ENCODE assay signal across 9 cellular contexts in genomic region chr1:42956739-42957138, GRCh38. TPM values are rescaled to one million over a fixed set of nuclear protein-coding genes. Genes with fewer than 3 reads are reported as not detected.
A peak's percentile ranks its signal among the peaks of the same experiment; 100 is the strongest.
DNase-seq lines count a peak whose midpoint lies in the region; ATAC-seq and TF ChIP-seq lines count a peak whose summit lies in the region.
"Had no signal": no experiment of that assay in that cellular context is flagged by ENCODE, and none has a peak within 500 bp of the region (broad histone marks: within the 10 kb centered on the region; RNA-seq: fewer than 3 reads in every experiment).

No MANE protein-coding gene starts in this region.

- H3K27ac ChIP-seq in tibial nerve = peak overlapping the region; percentile 83 to 93 (median 92)

- CTCF ChIA-PET in activated naive CD4-positive, alpha-beta T cell treated with anti-CD3 and anti-CD28 coated beads, Interleukin-2, amount 10 ng/mL, durations not matched to agents 7 days and 5 days (lab: Charles Lee) = interaction anchor here (0.8 to 3.3 kb wide), 5 partner anchors 25 to 189 kb away, joined by 3 to 12 read pairs (median 3); partner anchors contain the start of gene C1orf50

- no peak for ATAC-seq in HG02973 (IDR thresholded peaks at IDR 0.05; ENCODE audit: unreplicated experiment)

- WGBS in tibial nerve, 2 donors = 82 to 88% methylated on average over 3 of the region's 3 CpGs

- DNase-seq in activated naive CD4-positive, alpha-beta T cell treated with anti-CD3 and anti-CD28 coated beads, Interleukin-2, amount 10 ng/mL, durations not matched to agents 7 days and 5 days = no peak
- no peak for DNase-seq in activated naive CD4-positive, alpha-beta T cell treated with Interleukin-2 at 50 U/mL for 16 hours
- no peak for DNase-seq in activated naive CD8-positive, alpha-beta T cell treated with anti-CD3 and anti-CD28 coated beads for 36 hours
- DNase-seq in kidney epithelial cell (ENCODE audit: low read depth) = no peak
- DNase-seq in tibial nerve (ENCODE audit: low spot score in 2 of 2) = no peak
- no peak for DNase-seq in medulla oblongata (ENCODE audit: extremely low spot score)
- DNase-seq in inferior parietal cortex (ENCODE audit: extremely low spot score) = no peak
- DNase-seq: DMS79 treated with DMSO at 0.1 percent for 48 hours had no signal

- H3K4me3 Mint-ChIP-seq in activated naive CD4-positive, alpha-beta T cell treated with anti-CD3 and anti-CD28 coated beads, Interleukin-2, amount 10 ng/mL, durations not matched to agents 7 days and 5 days = peak overlapping the region; percentile 97
- H3K4me3 Mint-ChIP-seq in activated naive CD8-positive, alpha-beta T cell treated with anti-CD3 and anti-CD28 coated beads for 36 hours = peak overlapping the region; percentile 98

- H3K36me3 Mint-ChIP-seq in activated naive CD4-positive, alpha-beta T cell treated with anti-CD3 and anti-CD28 coated beads, Interleukin-2, amount 10 ng/mL, durations not matched to agents 7 days and 5 days = peaks cover 42% of the 10 kb centered on the region
- H3K36me3 Mint-ChIP-seq in activated naive CD8-positive, alpha-beta T cell treated with anti-CD3 and anti-CD28 coated beads for 36 hours = peaks cover 38% of the 10 kb centered on the region

- H3K9me3 Mint-ChIP-seq in activated naive CD4-positive, alpha-beta T cell treated with anti-CD3 and anti-CD28 coated beads, Interleukin-2, amount 10 ng/mL, durations not matched to agents 7 days and 5 days = no peaks in the 10 kb centered on the region
- H3K9me3 Mint-ChIP-seq in activated naive CD8-positive, alpha-beta T cell treated with anti-CD3 and anti-CD28 coated beads for 36 hours = no peaks in the 10 kb centered on the region

- TF ChIP-seq POLR2A in tibial nerve (IDR thresholded peaks at IDR 0.05) = no peak

- H3K4me1 Mint-ChIP-seq in activated naive CD4-positive, alpha-beta T cell treated with anti-CD3 and anti-CD28 coated beads, Interleukin-2, amount 10 ng/mL, durations not matched to agents 7 days and 5 days = peaks cover 65% of the 10 kb centered on the region
- peaks cover 55% of the 10 kb centered on the region for H3K4me1 Mint-ChIP-seq in activated naive CD8-positive, alpha-beta T cell treated with anti-CD3 and anti-CD28 coated beads for 36 hours

- H3K27ac Mint-ChIP-seq in activated naive CD4-positive, alpha-beta T cell treated with anti-CD3 and anti-CD28 coated beads, Interleukin-2, amount 10 ng/mL, durations not matched to agents 7 days and 5 days = peak overlapping the region; percentile 94
- peak overlapping the region; percentile 91 for H3K27ac Mint-ChIP-seq in activated naive CD8-positive, alpha-beta T cell treated with anti-CD3 and anti-CD28 coated beads for 36 hours

- no peaks in the 10 kb centered on the region for H3K9me3 ChIP-seq in tibial nerve

- TF ChIP-seq EP300 in tibial nerve (IDR thresholded peaks at IDR 0.05) = no peak

- H3K27me3 ChIP-seq in kidney epithelial cell (ENCODE audit: control insufficient read depth, insufficient read depth, low read length) (no peaks in the 10 kb centered on the region), tibial nerve (no peaks in the 10 kb centered on the region)

- peaks cover 0 to 58% (median 14%) of the 10 kb centered on the region in 4 donors for H3K4me1 ChIP-seq in tibial nerve

- TF ChIP-seq CTCF in kidney epithelial cell (IDR thresholded peaks at IDR 0.05; ENCODE audit: insufficient read depth, low read length, poor library complexity, severe bottlenecking) (no peak), tibial nerve (IDR thresholded peaks at IDR 0.05) (no peak)

- peak overlapping the region; percentile 91 for H3K4me3 ChIP-seq in kidney epithelial cell (ENCODE audit: low read depth, low read length)
- peak overlapping the region; percentile 73 to 94 (median 83) for H3K4me3 ChIP-seq in tibial nerve

- H3K36me3 ChIP-seq in kidney epithelial cell (ENCODE audit: control insufficient read depth, insufficient read depth, low read length) = no peaks in the 10 kb centered on the region
- H3K36me3 ChIP-seq in tibial nerve = peaks cover 0 to 27% (median 3%) of the 10 kb centered on the region in 3 donors

- H3K27me3 Mint-ChIP-seq in activated naive CD4-positive, alpha-beta T cell treated with anti-CD3 and anti-CD28 coated beads, Interleukin-2, amount 10 ng/mL, durations not matched to agents 7 days and 5 days = peaks cover 24% of the 10 kb centered on the region
- H3K27me3 Mint-ChIP-seq in activated naive CD8-positive, alpha-beta T cell treated with anti-CD3 and anti-CD28 coated beads for 36 hours = peaks cover 4% of the 10 kb centered on the region

RNA-seq across cellular contexts. Expression of gene SLC2A1, which starts 1.9 kb away (rescaled TPM):
- total RNA-seq in activated naive CD8-positive, alpha-beta T cell treated with anti-CD3 and anti-CD28 coated beads for 36 hours = 100 to 1,000 TPM; 105 to 114 TPM
- total RNA-seq in kidney epithelial cell = 573 and 1,021 TPM in 2 replicates
- total RNA-seq in tibial nerve = 1,000 to 10,000 TPM in 3 of 4 donors, 100 to 1,000 TPM in 1; 953 to 4,970 (median 3,437) TPM
